In genomic region chr2:113873867-113874266, GRCh38 we compare ENCODE assay signal across 10 cellular contexts.
"Had no signal": no experiment of that assay in that cellular context is flagged by ENCODE, and none has a peak within 500 bp of the region (broad histone marks: within the 10 kb centered on the region; RNA-seq: fewer than 3 reads in every experiment).

No MANE protein-coding gene starts in this region.

- H3K36me3 ChIP-seq: suprapubic skin had no signal

- H3K27ac ChIP-seq: suprapubic skin had no signal

- ATAC-seq: left lobe of liver, sciatic nerve had no signal

- H3K9me3 ChIP-seq: suprapubic skin had no signal

- H3K36me3 Mint-ChIP-seq: type B pancreatic cell had no signal

- H3K4me3 Mint-ChIP-seq: activated naive CD4-positive, alpha-beta T cell treated with anti-CD3 and anti-CD28 coated beads, Interleukin-2, amount 50 U/mL, for 24 hours; stimulated activated naive CD8-positive, alpha-beta T cell treated with anti-CD3 and anti-CD28 coated beads, Interleukin-15, Interleukin-2, amounts not matched to agents 100 ng/mL and 50 ng/mL, for 24 hours; type B pancreatic cell had no signal

- H3K4me3 ChIP-seq: suprapubic skin had no signal

- H3K9me3 Mint-ChIP-seq: activated naive CD4-positive, alpha-beta T cell treated with anti-CD3 and anti-CD28 coated beads, Interleukin-2, amount 50 U/mL, for 24 hours; stimulated activated naive CD8-positive, alpha-beta T cell treated with anti-CD3 and anti-CD28 coated beads, Interleukin-15, Interleukin-2, amounts not matched to agents 100 ng/mL and 50 ng/mL, for 24 hours; type B pancreatic cell had no signal

- DNase-seq: activated effector memory CD4-positive, alpha-beta T cell treated with Interleukin-2 at 50 U/mL for 16 hours; caudate nucleus; hippocampal formation; T-helper 2 cell had no signal

- H3K27me3 ChIP-seq: suprapubic skin had no signal

- H3K27ac Mint-ChIP-seq: stimulated activated naive CD8-positive, alpha-beta T cell treated with anti-CD3 and anti-CD28 coated beads, Interleukin-15, Interleukin-2, amounts not matched to agents 100 ng/mL and 50 ng/mL, for 24 hours; type B pancreatic cell had no signal

- H3K27me3 Mint-ChIP-seq: activated naive CD4-positive, alpha-beta T cell treated with anti-CD3 and anti-CD28 coated beads, Interleukin-2, amount 50 U/mL, for 24 hours; stimulated activated naive CD8-positive, alpha-beta T cell treated with anti-CD3 and anti-CD28 coated beads, Interleukin-15, Interleukin-2, amounts not matched to agents 100 ng/mL and 50 ng/mL, for 24 hours; type B pancreatic cell had no signal
